In the genomic region with DNA sequence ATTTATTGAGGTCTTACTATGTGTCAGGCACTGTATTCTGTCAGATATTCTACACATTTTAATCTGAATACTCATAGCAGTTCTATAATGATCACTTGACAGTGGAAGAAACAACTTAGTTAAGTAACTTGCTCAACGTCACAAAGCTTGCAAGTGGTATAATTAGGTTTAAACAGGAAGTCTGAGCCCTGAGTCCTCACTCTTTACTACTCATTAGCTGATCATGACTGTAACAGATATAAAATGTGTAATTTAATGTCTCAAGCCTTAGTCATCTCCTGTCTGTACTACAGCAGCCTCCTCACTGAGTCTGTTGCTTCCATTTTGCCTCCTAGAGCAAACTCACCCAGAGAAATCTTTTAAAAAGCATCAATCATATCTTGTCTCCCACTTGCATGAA, we compare ENCODE assay signal across 14 cellular contexts.
DNase-seq lines count a peak whose midpoint lies in the region; ATAC-seq and TF ChIP-seq lines count a peak whose summit lies in the region.
"Had no signal": no experiment of that assay in that cellular context is flagged by ENCODE, and none has a peak within 500 bp of the region (broad histone marks: within the 10 kb centered on the region; RNA-seq: fewer than 3 reads in every experiment).

No MANE protein-coding gene starts in this region.

- no peaks in the 10 kb centered on the region for H3K4me1 Mint-ChIP-seq in activated T-cell treated with anti-CD3 and anti-CD28 coated beads, Interleukin-2, amount 50 U/mL, for 24 hours (ENCODE audit: low read depth)
- H3K4me1 Mint-ChIP-seq in effector memory CD8-positive, alpha-beta T cell (ENCODE audit: low read depth in 2 of 2), result no peaks in the 10 kb centered on the region
- H3K4me1 Mint-ChIP-seq: CD8-positive, alpha-beta memory T cell had no signal

- ATAC-seq in effector memory CD8-positive, alpha-beta T cell (replicated peaks), result no peak
- ATAC-seq in GM18517 (IDR thresholded peaks at IDR 0.05; ENCODE audit: unreplicated experiment) (no peak), HG03342 (IDR thresholded peaks at IDR 0.05; ENCODE audit: unreplicated experiment) (no peak)

- H3K27ac Mint-ChIP-seq in activated T-cell treated with anti-CD3 and anti-CD28 coated beads, Interleukin-2, amount 50 U/mL, for 24 hours, result no peak overlapping the region
- H3K27ac Mint-ChIP-seq in effector memory CD8-positive, alpha-beta T cell, result no peak overlapping the region
- H3K27ac Mint-ChIP-seq: CD8-positive, alpha-beta memory T cell had no signal

- TF ChIP-seq CTCF in NB4 (IDR thresholded peaks at IDR 0.05; ENCODE audit: low read depth, low read length) (no peak), cardiac fibroblast (IDR thresholded peaks at IDR 0.05; ENCODE audit: low read depth, low read length) (no peak)

- no peaks in the 10 kb centered on the region for H3K36me3 Mint-ChIP-seq in activated T-cell treated with anti-CD3 and anti-CD28 coated beads, Interleukin-2, amount 50 U/mL, for 24 hours (ENCODE audit: low read depth)
- H3K36me3 Mint-ChIP-seq in effector memory CD8-positive, alpha-beta T cell (ENCODE audit: insufficient read depth), result no peaks in the 10 kb centered on the region

- H3K9me3 Mint-ChIP-seq in activated T-cell treated with anti-CD3 and anti-CD28 coated beads, Interleukin-2, amount 50 U/mL, for 24 hours, result peaks cover 11% of the 10 kb centered on the region
- no peaks in the 10 kb centered on the region for H3K9me3 Mint-ChIP-seq in effector memory CD8-positive, alpha-beta T cell

- H3K27me3 Mint-ChIP-seq in activated T-cell treated with anti-CD3 and anti-CD28 coated beads, Interleukin-2, amount 50 U/mL, for 24 hours, result peaks cover 15% of the 10 kb centered on the region
- peaks cover 28 to 34% of the 10 kb centered on the region in 2 donors for H3K27me3 Mint-ChIP-seq in effector memory CD8-positive, alpha-beta T cell

- DNase-seq in ELR (ENCODE audit: low read depth), result peak; percentile 93
- peak; percentile 71 for DNase-seq in NB4 (ENCODE audit: low read depth)
- DNase-seq in cardiac fibroblast (ENCODE audit: low read depth in 2 of 2), result peak; percentile 13 to 38
- DNase-seq in non-pigmented ciliary epithelial cell (ENCODE audit: low read depth), result peak; percentile 28
- no peak for DNase-seq in activated T-cell treated with anti-CD3 and anti-CD28 coated beads, Interleukin-2, amount 50 U/mL, for 24 hours
- no peak for DNase-seq in effector memory CD8-positive, alpha-beta T cell
- DNase-seq: CD8-positive, alpha-beta memory T cell; central memory CD4-positive, alpha-beta T cell; GDM1; NCI-H526 treated with DMSO at 0.1 percent for 48 hours; Right ventricle myocardium superior had no signal

- H3K4me3 ChIP-seq in NB4 (ENCODE audit: low read depth, low read length) (no peak overlapping the region), cardiac fibroblast (replicated peaks in 1 of 2; ENCODE audit: low read depth in 2 of 2, low read length in 2 of 2) (no peak overlapping the region)
- H3K4me3 ChIP-seq: skin epidermis had no signal

- no peak for TF ChIP-seq POLR2A in NB4 (IDR thresholded peaks at IDR 0.05; ENCODE audit: extremely low read depth, insufficient read length)

- H3K4me3 Mint-ChIP-seq in activated T-cell treated with anti-CD3 and anti-CD28 coated beads, Interleukin-2, amount 50 U/mL, for 24 hours, result no peak overlapping the region
- H3K4me3 Mint-ChIP-seq in effector memory CD8-positive, alpha-beta T cell, result no peak overlapping the region
- H3K4me3 Mint-ChIP-seq: CD8-positive, alpha-beta memory T cell had no signal

Comparison
In these comparisons a context has a peak if more than half of its experiments do, and no peak if none do; other contexts are left out.
1. DNase-seq: peak in ELR (single experiment), NB4 (single experiment), cardiac fibroblast (2 of 2) and non-pigmented ciliary epithelial cell (single experiment); none in activated T-cell treated with anti-CD3 and anti-CD28 coated beads, Interleukin-2, amount 50 U/mL, for 24 hours (single experiment) and effector memory CD8-positive, alpha-beta T cell (0 of 3).